In genomic region chr7:43792471-43792870, GRCh38 we compare ENCODE assay signal across 21 cellular contexts. TPM values are rescaled to one million over a fixed set of nuclear protein-coding genes. Genes with fewer than 3 reads are reported as not detected.
A peak's percentile ranks its signal among the peaks of the same experiment; 100 is the strongest.
DNase-seq lines count a peak whose midpoint lies in the region; ATAC-seq and TF ChIP-seq lines count a peak whose summit lies in the region.
"Had no signal": no experiment of that assay in that cellular context is flagged by ENCODE, and none has a peak within 500 bp of the region (broad histone marks: within the 10 kb centered on the region; RNA-seq: fewer than 3 reads in every experiment).

No MANE protein-coding gene starts in this region.

- no peaks in the 10 kb centered on the region for H3K27me3 Mint-ChIP-seq in activated CD8-positive, alpha-beta memory T cell treated with anti-CD3 and anti-CD28 coated beads, Interleukin-2, amount 10 ng/mL, durations not matched to agents 7 days and 5 days
- no peaks in the 10 kb centered on the region for H3K27me3 Mint-ChIP-seq in CD4-positive, alpha-beta T cell
- H3K27me3 Mint-ChIP-seq: CD4-positive, CD25-positive, alpha-beta regulatory T cell had no signal

- no peaks in the 10 kb centered on the region for H3K9me3 Mint-ChIP-seq in activated CD8-positive, alpha-beta memory T cell treated with anti-CD3 and anti-CD28 coated beads, Interleukin-2, amount 10 ng/mL, durations not matched to agents 7 days and 5 days (ENCODE audit: low read depth)
- no peaks in the 10 kb centered on the region for H3K9me3 Mint-ChIP-seq in CD4-positive, alpha-beta T cell

- intact Hi-C loops in psoas muscle (cut with DNase I), result loop anchor here in 1 of 2 donors (10.0 kb wide), 1 partner anchor 48 kb away; no protein-coding TSS in a partner anchor
- intact Hi-C loops in CD4-positive, alpha-beta T cell (cut with DNase I, micrococcal nuclease), result no loop called here

- H3K9me3 ChIP-seq in psoas muscle, result no peaks in the 10 kb centered on the region
- H3K9me3 ChIP-seq in CD4-positive, alpha-beta T cell (ENCODE audit: control insufficient read depth, low read length), result no peaks in the 10 kb centered on the region
- H3K9me3 ChIP-seq: BLaER1 had no signal

- peaks cover 3% of the 10 kb centered on the region for H3K4me1 Mint-ChIP-seq in activated CD8-positive, alpha-beta memory T cell treated with anti-CD3 and anti-CD28 coated beads, Interleukin-2, amount 10 ng/mL, durations not matched to agents 7 days and 5 days
- no peaks in the 10 kb centered on the region for H3K4me1 Mint-ChIP-seq in CD4-positive, alpha-beta T cell (ENCODE audit: low read depth)

- TF ChIP-seq CTCF in psoas muscle (IDR thresholded peaks at IDR 0.05), result no peak
- TF ChIP-seq CTCF in CD4-positive, alpha-beta T cell (IDR thresholded peaks at IDR 0.05), result no peak

- POLR2A ChIA-PET in CD4-positive, alpha-beta T cell (lab: Charles Lee), result no interaction called here

- WGBS in psoas muscle, 3 donors, result 31 to 68% (median 50%) methylated on average over 6 of the region's 6 CpGs

- no peak overlapping the region for H3K4me3 Mint-ChIP-seq in activated CD8-positive, alpha-beta memory T cell treated with anti-CD3 and anti-CD28 coated beads, Interleukin-2, amount 10 ng/mL, durations not matched to agents 7 days and 5 days
- H3K4me3 Mint-ChIP-seq in CD4-positive, alpha-beta T cell, result no peak overlapping the region
- H3K4me3 Mint-ChIP-seq: CD4-positive, CD25-positive, alpha-beta regulatory T cell had no signal

- peak; percentile 36 for DNase-seq in activated CD8-positive, alpha-beta memory T cell treated with anti-CD3 and anti-CD28 coated beads, Interleukin-2, amount 50 U/mL, for 48 hours
- no peak for DNase-seq in activated CD8-positive, alpha-beta memory T cell treated with anti-CD3 and anti-CD28 coated beads, Interleukin-2, amount 10 ng/mL, durations not matched to agents 7 days and 5 days
- DNase-seq in foreskin melanocyte (peak; percentile 91), psoas muscle (peak in 1 of 2 donors; percentile 68), cortex of kidney (lab: John Stamatoyannopoulos, UW) (no peak), 8988T (no peak)
- no peak for DNase-seq in CD4-positive, alpha-beta T cell
- DNase-seq in stimulated activated CD8-positive, alpha-beta memory T cell treated with anti-CD3 and anti-CD28 coated beads, Interleukin-4, amount 100 ng/mL, for 48 hours, result no peak
- DNase-seq: CD4-positive, CD25-positive, alpha-beta regulatory T cell; COR-L47; DMS53; GM23248; H7; NCI-H1105; NCI-H1436 treated with DMSO at 0.1 percent for 48 hours; NCI-H1930; NCI-H446; NCI-H526; SHP77 had no signal

- H3K27ac Mint-ChIP-seq in activated CD8-positive, alpha-beta memory T cell treated with anti-CD3 and anti-CD28 coated beads, Interleukin-2, amount 10 ng/mL, durations not matched to agents 7 days and 5 days, result no peak overlapping the region
- no peak overlapping the region for H3K27ac Mint-ChIP-seq in CD4-positive, alpha-beta T cell
- H3K27ac Mint-ChIP-seq: CD4-positive, CD25-positive, alpha-beta regulatory T cell had no signal

- H3K36me3 Mint-ChIP-seq in activated CD8-positive, alpha-beta memory T cell treated with anti-CD3 and anti-CD28 coated beads, Interleukin-2, amount 10 ng/mL, durations not matched to agents 7 days and 5 days, result peaks cover 15% of the 10 kb centered on the region
- H3K36me3 Mint-ChIP-seq in CD4-positive, alpha-beta T cell (ENCODE audit: low read depth), result peaks cover 56% of the 10 kb centered on the region

- no peak overlapping the region for H3K4me3 ChIP-seq in psoas muscle
- H3K4me3 ChIP-seq: BLaER1, GM23248 had no signal

- H3K4me1 ChIP-seq in psoas muscle, result peaks cover 13% of the 10 kb centered on the region

- ATAC-seq in activated CD8-positive, alpha-beta memory T cell treated with anti-CD3 and anti-CD28 coated beads, Interleukin-2, amount 10 ng/mL, durations not matched to agents 7 days and 5 days, result no peak
- ATAC-seq in psoas muscle, result peak; percentile 43 to 87 (median 64)
- ATAC-seq in CD4-positive, alpha-beta T cell (ENCODE audit: poor library complexity), result no peak

- peaks cover 0 to 69% of the 10 kb centered on the region in 2 donors for H3K36me3 ChIP-seq in psoas muscle (ENCODE audit: insufficient read depth in 1 of 2, low read depth in 1 of 2)
- H3K36me3 ChIP-seq: BLaER1 had no signal

- no peaks in the 10 kb centered on the region for H3K27me3 ChIP-seq in psoas muscle (ENCODE audit: insufficient read depth in 3 of 3, low read length in 2 of 3)
- H3K27me3 ChIP-seq in CD4-positive, alpha-beta T cell (ENCODE audit: control insufficient read depth, insufficient read depth, low read length), result no peaks in the 10 kb centered on the region
- H3K27me3 ChIP-seq: BLaER1 had no signal

- peak overlapping the region; percentile 42 for H3K27ac ChIP-seq in psoas muscle
- H3K27ac ChIP-seq in CD4-positive, alpha-beta T cell (ENCODE audit: low read depth, low read length), result no peak overlapping the region
- H3K27ac ChIP-seq: GM23248, RWPE1 had no signal

- CTCF ChIA-PET in activated CD8-positive, alpha-beta memory T cell treated with anti-CD3 and anti-CD28 coated beads, Interleukin-2, amount 10 ng/mL, durations not matched to agents 7 days and 5 days (lab: Charles Lee), result interaction anchor here (2.8 kb wide), 1 partner anchor 46 kb away, joined by 8 read pairs; no protein-coding TSS in a partner anchor
- CTCF ChIA-PET in CD4-positive, alpha-beta T cell (lab: Charles Lee), result interaction anchor here (1.4 kb wide), 1 partner anchor 47 kb away, joined by 4 read pairs; no protein-coding TSS in a partner anchor

RNA-seq across cellular contexts. Expression of gene BLVRA, which starts 34.0 kb away (rescaled TPM):
- total RNA-seq in activated CD8-positive, alpha-beta memory T cell treated with anti-CD3 and anti-CD28 coated beads, Interleukin-2, amount 10 ng/mL, durations not matched to agents 7 days and 5 days, result 10 to 100 TPM; 37.2 to 46.9 TPM
- 10 to 100 TPM; 35.8 to 50.9 (median 40.2) TPM for total RNA-seq in psoas muscle
- 10 to 100 TPM; 36.1 to 52.9 (median 49.7) TPM for polyA plus RNA-seq in psoas muscle
- 10 to 100 TPM; 15.7 TPM for total RNA-seq in CD4-positive, alpha-beta T cell

Comparison
In these comparisons a context has a peak if more than half of its experiments do, and no peak if none do; other contexts are left out.
1. DNase-seq: peak in activated CD8-positive, alpha-beta memory T cell treated with anti-CD3 and anti-CD28 coated beads, Interleukin-2, amount 50 U/mL, for 48 hours (single experiment) and foreskin melanocyte (single experiment); none in activated CD8-positive, alpha-beta memory T cell treated with anti-CD3 and anti-CD28 coated beads, Interleukin-2, amount 10 ng/mL, durations not matched to agents 7 days and 5 days (single experiment), CD4-positive, alpha-beta T cell (0 of 10), cortex of kidney (single experiment), stimulated activated CD8-positive, alpha-beta memory T cell treated with anti-CD3 and anti-CD28 coated beads, Interleukin-4, amount 100 ng/mL, for 48 hours (single experiment) and 8988T (single experiment).
2. ATAC-seq: peak in psoas muscle (4 of 4); none in activated CD8-positive, alpha-beta memory T cell treated with anti-CD3 and anti-CD28 coated beads, Interleukin-2, amount 10 ng/mL, durations not matched to agents 7 days and 5 days (single experiment) and CD4-positive, alpha-beta T cell (single experiment).